8 cellular contexts compared by ENCODE assay signal in genomic region chr17:55717898-55718735, GRCh38. TPM values are rescaled to one million over a fixed set of nuclear protein-coding genes. Genes with fewer than 3 reads are reported as not detected.
DNase-seq lines count a peak whose midpoint lies in the region; ATAC-seq and TF ChIP-seq lines count a peak whose summit lies in the region.

No MANE protein-coding gene starts in this region.

- WGBS in gastroesophageal sphincter (ENCODE audit: low coverage in 1 of 2), 2 donors: 51 to 52% methylated on average over 10 to 11 of the region's 11 CpGs
- 47 to 51% (median 50%) methylated on average over 11 of the region's 11 CpGs for WGBS in ovary, 3 donors

- H3K4me3 ChIP-seq in gastroesophageal sphincter: no peak overlapping the region
- H3K4me3 ChIP-seq in ovary: no peak overlapping the region

- TF ChIP-seq EP300 in gastroesophageal sphincter (IDR thresholded peaks at IDR 0.05) (no peak), ovary (IDR thresholded peaks at IDR 0.05) (no peak)

- no peaks in the 10 kb centered on the region for H3K9me3 ChIP-seq in gastroesophageal sphincter
- H3K9me3 ChIP-seq in ovary: no peaks in the 10 kb centered on the region

- TF ChIP-seq CTCF in GM12872 (IDR thresholded peaks at IDR 0.05; ENCODE audit: insufficient read depth, low read depth, low read length) (peak; percentile 69), gastroesophageal sphincter (IDR thresholded peaks at IDR 0.05) (peak; percentile 71 to 78 (median 74)), ovary (IDR thresholded peaks at IDR 0.05) (peak; percentile 66 to 74 (median 69))

- TF ChIP-seq POLR2A in gastroesophageal sphincter (IDR thresholded peaks at IDR 0.05) (no peak), ovary (IDR thresholded peaks at IDR 0.05) (no peak)

- H3K27ac ChIP-seq in gastroesophageal sphincter (no peak overlapping the region), ovary (no peak overlapping the region)

- DNase-seq in HuH-7 (ENCODE audit: low spot score): peak; percentile 17
- peak; percentile 73 for DNase-seq in RPMI8226
- peak; percentile 39 for DNase-seq in activated T-helper 9 cell treated with anti-CD3 and anti-CD28 coated beads, Interleukin-2, amount 50 U/mL, for 16 hours (ENCODE audit: low read depth)
- peak; percentile 74 to 89 (median 83) for DNase-seq in ovary
- peak; percentile 86 for DNase-seq in ureter (ENCODE audit: low spot score)

- peaks cover 0 to 5% of the 10 kb centered on the region in 2 donors for H3K36me3 ChIP-seq in gastroesophageal sphincter
- no peaks in the 10 kb centered on the region for H3K36me3 ChIP-seq in ovary

- peak; percentile 41 for ATAC-seq in gastroesophageal sphincter
- ATAC-seq in GM19023 (IDR thresholded peaks at IDR 0.05; ENCODE audit: unreplicated experiment): no peak

- H3K4me1 ChIP-seq in gastroesophageal sphincter: peaks cover 0 to 29% (median 0%) of the 10 kb centered on the region in 3 donors
- no peaks in the 10 kb centered on the region for H3K4me1 ChIP-seq in ovary (ENCODE audit: insufficient read depth)

- intact Hi-C loops in ovary (cut with DNase I): loop anchor here (5.0 to 10.0 kb wide), 4 partner anchors 73 to 196 kb away; no protein-coding TSS in a partner anchor

- H3K27me3 ChIP-seq in gastroesophageal sphincter (no peaks in the 10 kb centered on the region), ovary (no peaks in the 10 kb centered on the region)

RNA-seq across cellular contexts. Expression of gene TMEM100, which starts 4.5 kb away (rescaled TPM):
- total RNA-seq in gastroesophageal sphincter: 10 to 100 TPM in 2 of 4 donors, 1 to 10 TPM in 2; 3.7 to 63.8 (median 10.4) TPM
- total RNA-seq in ovary: 10 to 100 TPM in 6 of 7 donors, 1 to 10 TPM in 1; 9.0 to 88.2 (median 32.1) TPM
- 10 to 100 TPM; 15.6 to 17.8 TPM for polyA plus RNA-seq in ovary
- total RNA-seq in ureter: 8.4 TPM

RNA-seq across cellular contexts. Expression of gene PCTP, which starts 32.7 kb away (rescaled TPM):
- total RNA-seq in gastroesophageal sphincter: 10 to 100 TPM; 11.3 to 27.3 (median 18.8) TPM
- total RNA-seq in ovary: 10 to 100 TPM in 6 of 7 donors, 1 to 10 TPM in 1; 7.7 to 16.4 (median 11.8) TPM
- 10 to 100 TPM in 1 of 2 donors, 1 to 10 TPM in 1; 7.2 to 18.8 TPM for polyA plus RNA-seq in ovary
- total RNA-seq in ureter: 33.9 TPM

Comparison
In these comparisons a context has a peak if more than half of its experiments do, and no peak if none do; other contexts are left out.
1. DNase-seq: peak in every context shown above with its lines; median percentile 86 in ureter; 83 in ovary; 73 in RPMI8226; 39 in activated T-helper 9 cell treated with anti-CD3 and anti-CD28 coated beads, Interleukin-2, amount 50 U/mL, for 16 hours; 17 in HuH-7.